ENCODE assay signal across 22 cellular contexts in the genomic region with DNA sequence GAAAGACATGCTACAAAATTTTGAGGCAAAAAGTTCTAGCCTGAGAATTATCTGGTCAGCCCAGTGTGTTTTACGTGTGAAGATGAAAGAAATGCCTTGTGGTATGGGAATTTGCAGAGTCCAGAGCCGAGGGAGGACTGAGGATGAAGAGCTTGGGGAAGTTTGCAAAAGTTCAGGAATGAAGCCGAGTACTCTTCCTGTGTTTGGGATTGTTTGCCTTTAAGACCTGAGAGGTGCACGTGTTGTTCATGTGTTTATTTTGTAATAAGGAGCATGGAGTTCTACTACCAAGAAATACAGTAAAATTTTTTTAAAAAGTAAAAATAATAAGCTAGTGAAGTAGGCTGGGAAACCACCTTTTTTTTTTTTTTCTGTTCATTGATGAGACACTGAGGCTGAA. TPM values are rescaled to one million over a fixed set of nuclear protein-coding genes. Genes with fewer than 3 reads are reported as not detected.
DNase-seq lines count a peak whose midpoint lies in the region; ATAC-seq, FAIRE-seq and TF ChIP-seq lines count a peak whose summit lies in the region.
"Had no signal": no experiment of that assay in that cellular context is flagged by ENCODE, and none has a peak within 500 bp of the region (broad histone marks: within the 10 kb centered on the region; RNA-seq: fewer than 3 reads in every experiment).

No MANE protein-coding gene starts in this region.

- CTCF ChIA-PET in activated CD8-positive, alpha-beta memory T cell treated with anti-CD3 and anti-CD28 coated beads, Interleukin-2, amount 10 ng/mL, durations not matched to agents 7 days and 5 days (lab: Charles Lee), result interaction anchor here (0.8 kb wide), 1 partner anchor 13 kb away, joined by 3 read pairs; no protein-coding TSS in a partner anchor

- intact Hi-C loops in sigmoid colon (cut with DNase I), result no loop called here

- no peak overlapping the region for H2AFZ ChIP-seq in keratinocyte (ENCODE audit: control insufficient read depth, low read length)

- peaks cover 6% of the 10 kb centered on the region for H3K27me3 Mint-ChIP-seq in nephron progenitor cell (ENCODE audit: low read depth, poor library complexity)
- H3K27me3 Mint-ChIP-seq in activated CD8-positive, alpha-beta memory T cell treated with anti-CD3 and anti-CD28 coated beads, Interleukin-2, amount 10 ng/mL, durations not matched to agents 7 days and 5 days, result peaks cover 7% of the 10 kb centered on the region
- H3K27me3 Mint-ChIP-seq: CD4-positive, alpha-beta memory T cell had no signal

- no peak overlapping the region for H3K4me3 ChIP-seq in RWPE2 (ENCODE audit: severe bottlenecking)
- no peak overlapping the region for H3K4me3 ChIP-seq in keratinocyte (ENCODE audit: control insufficient read depth in 2 of 3, extremely low read depth in 1 of 3, insufficient read depth in 2 of 3, low read depth in 1 of 3, low read length in 3 of 3)
- H3K4me3 ChIP-seq in sigmoid colon, result no peak overlapping the region
- H3K4me3 ChIP-seq: A549, BLaER1, Peyer's patch had no signal

- dilution Hi-C loops in keratinocyte (cut with MboI; ENCODE audit: extremely low pct_ligation_motif_present, low sequenced_read_pairs), result no loop called here

- H3K4me2 ChIP-seq in keratinocyte (ENCODE audit: control insufficient read depth, extremely low read depth, insufficient read depth, low read depth, low read length), result no peak overlapping the region
- H3K4me2 ChIP-seq: A549, BLaER1 had no signal

- H3K36me3 Mint-ChIP-seq in nephron progenitor cell (ENCODE audit: low read depth), result peaks cover 56% of the 10 kb centered on the region
- peaks cover 31% of the 10 kb centered on the region for H3K36me3 Mint-ChIP-seq in activated CD8-positive, alpha-beta memory T cell treated with anti-CD3 and anti-CD28 coated beads, Interleukin-2, amount 10 ng/mL, durations not matched to agents 7 days and 5 days
- H3K36me3 Mint-ChIP-seq: CD4-positive, alpha-beta memory T cell had no signal

- ATAC-seq in RWPE2 (ENCODE audit: low read depth), result no peak
- ATAC-seq in activated CD8-positive, alpha-beta memory T cell treated with anti-CD3 and anti-CD28 coated beads, Interleukin-2, amount 10 ng/mL, durations not matched to agents 7 days and 5 days, result no peak
- ATAC-seq: A549, HCT116 had no signal

- in situ Hi-C loops in GM13977 (cut with MboI; ENCODE audit: low pct_unique_long_range_greater_than_20kb, low sequenced_read_pairs, unreplicated experiment), result no loop called here

- peaks cover 80% of the 10 kb centered on the region for H3K4me1 Mint-ChIP-seq in nephron progenitor cell
- peaks cover 27% of the 10 kb centered on the region for H3K4me1 Mint-ChIP-seq in activated CD8-positive, alpha-beta memory T cell treated with anti-CD3 and anti-CD28 coated beads, Interleukin-2, amount 10 ng/mL, durations not matched to agents 7 days and 5 days

- peak overlapping the region; percentile 44 for H3K27ac ChIP-seq in RWPE2 (ENCODE audit: poor library complexity, severe bottlenecking)
- H3K27ac ChIP-seq in keratinocyte (ENCODE audit: control insufficient read depth, insufficient read depth, low read length), result no peak overlapping the region
- H3K27ac ChIP-seq in sigmoid colon, result peak overlapping the region; percentile 56 to 88 (median 78)
- H3K27ac ChIP-seq: A549, BLaER1, Peyer's patch had no signal

- no peaks in the 10 kb centered on the region for H3K79me2 ChIP-seq in keratinocyte (ENCODE audit: control insufficient read depth, insufficient read depth, low read length)

- no peaks in the 10 kb centered on the region for H3K27me3 ChIP-seq in RWPE2 (ENCODE audit: insufficient read depth, poor library complexity, severe bottlenecking)
- no peaks in the 10 kb centered on the region for H3K27me3 ChIP-seq in keratinocyte (ENCODE audit: control insufficient read depth, extremely low read depth, insufficient read depth, low read length)
- no peaks in the 10 kb centered on the region for H3K27me3 ChIP-seq in sigmoid colon
- H3K27me3 ChIP-seq: BLaER1, Peyer's patch had no signal

- H3K9me1 ChIP-seq in keratinocyte (ENCODE audit: control insufficient read depth, extremely low read depth, insufficient read depth, low read length), result no peaks in the 10 kb centered on the region

- TF ChIP-seq CTCF in RWPE2 (IDR thresholded peaks at IDR 0.05; ENCODE audit: poor library complexity, severe bottlenecking) (no peak), keratinocyte (optimal IDR thresholded peaks at IDR 0.05 in 1 of 3, IDR thresholded peaks at IDR 0.05 in 1 of 3, conservative IDR thresholded peaks at IDR 0.05 in 1 of 3; ENCODE audit: extremely low read depth in 1 of 3, insufficient read depth in 2 of 3, low read length in 3 of 3) (no peak), nephron progenitor cell (IDR thresholded peaks at IDR 0.05) (no peak), sigmoid colon (IDR thresholded peaks at IDR 0.05) (no peak), GM13977 (IDR thresholded peaks at IDR 0.05; ENCODE audit: extremely low read depth, insufficient read depth, missing control alignments) (no peak)

- H3K9me3 ChIP-seq in RWPE2 (ENCODE audit: severe bottlenecking) (no peaks in the 10 kb centered on the region), keratinocyte (ENCODE audit: control insufficient read depth, low read depth, low read length) (no peaks in the 10 kb centered on the region), sigmoid colon (no peaks in the 10 kb centered on the region)
- H3K9me3 ChIP-seq: A549, BLaER1, Peyer's patch had no signal

- peaks cover 6% of the 10 kb centered on the region for H3K9me3 Mint-ChIP-seq in nephron progenitor cell
- H3K9me3 Mint-ChIP-seq in activated CD8-positive, alpha-beta memory T cell treated with anti-CD3 and anti-CD28 coated beads, Interleukin-2, amount 10 ng/mL, durations not matched to agents 7 days and 5 days (ENCODE audit: low read depth), result peaks cover 2% of the 10 kb centered on the region

- H3K4me1 ChIP-seq in RWPE2 (ENCODE audit: insufficient read depth, poor library complexity, severe bottlenecking) (peaks cover 25% of the 10 kb centered on the region), keratinocyte (ENCODE audit: control insufficient read depth, extremely low read depth, insufficient read depth, low read length) (peaks cover 45% of the 10 kb centered on the region), sigmoid colon (peaks cover 0 to 87% (median 72%) of the 10 kb centered on the region in 4 donors)

- no peaks in the 10 kb centered on the region for H4K20me1 ChIP-seq in keratinocyte (ENCODE audit: control insufficient read depth, extremely low read depth, insufficient read depth, low read length)
- H4K20me1 ChIP-seq: BLaER1 had no signal

- H3K9ac ChIP-seq in keratinocyte (ENCODE audit: control insufficient read depth, extremely low read depth, insufficient read depth, low read length), result no peak overlapping the region
- H3K9ac ChIP-seq: BLaER1 had no signal

- FAIRE-seq in keratinocyte (lab: Jason Lieb, UNC), result peak; percentile 32
- FAIRE-seq: A549 had no signal

- peak overlapping the region; percentile 65 for H3K27ac Mint-ChIP-seq in nephron progenitor cell
- H3K27ac Mint-ChIP-seq in activated CD8-positive, alpha-beta memory T cell treated with anti-CD3 and anti-CD28 coated beads, Interleukin-2, amount 10 ng/mL, durations not matched to agents 7 days and 5 days, result no peak overlapping the region

- 69 to 85% methylated on average over 4 of the region's 4 CpGs for WGBS in sigmoid colon, 2 donors

- DNase-seq in RWPE2 (ENCODE audit: low spot score), result no peak
- no peak for DNase-seq in keratinocyte (ENCODE audit: low read depth, low spot score)
- no peak for DNase-seq in nephron progenitor cell
- peak; percentile 27 for DNase-seq in sigmoid colon
- no peak for DNase-seq in DMS53 treated with DMSO at 0.1 percent for 48 hours (lab: John Stamatoyannopoulos, UW; ENCODE audit: unreplicated experiment)
- DNase-seq in NCI-H187 treated with DMSO at 0.1 percent for 48 hours (lab: John Stamatoyannopoulos, UW), result no peak
- DNase-seq in GM13977 (ENCODE audit: low spot score), result no peak
- DNase-seq in activated CD8-positive, alpha-beta memory T cell treated with anti-CD3 and anti-CD28 coated beads, Interleukin-2, amount 10 ng/mL, durations not matched to agents 7 days and 5 days, result no peak
- DNase-seq: Calu3; CD4-positive, alpha-beta memory T cell; DMS53; GOT3; KBM-7; NCI-H1105 treated with DMSO at 0.1 percent for 48 hours; NCI-H1694; NCI-H748 treated with DMSO at 0.1 percent for 48 hours; NK-92 treated with Interleukin-12 subunit alpha and Interleukin-12 subunit beta, amount 100 ng/mL, for 24 hours; Peyer's patch; Right ventricle myocardium superior had no signal

- H3K36me3 ChIP-seq in RWPE2 (ENCODE audit: low read depth) (no peaks in the 10 kb centered on the region), keratinocyte (ENCODE audit: control insufficient read depth in 2 of 2, extremely low read depth in 1 of 2, insufficient read depth in 2 of 2, low read length in 2 of 2) (no peaks in the 10 kb centered on the region), sigmoid colon (no peaks in the 10 kb centered on the region)
- H3K36me3 ChIP-seq: BLaER1, Peyer's patch had no signal

- no peak for TF ChIP-seq EP300 in sigmoid colon (IDR thresholded peaks at IDR 0.05)

- no peak overlapping the region for H3K4me3 Mint-ChIP-seq in nephron progenitor cell
- H3K4me3 Mint-ChIP-seq in activated CD8-positive, alpha-beta memory T cell treated with anti-CD3 and anti-CD28 coated beads, Interleukin-2, amount 10 ng/mL, durations not matched to agents 7 days and 5 days, result no peak overlapping the region
- H3K4me3 Mint-ChIP-seq: CD4-positive, alpha-beta memory T cell had no signal

- TF ChIP-seq POLR2A in sigmoid colon (IDR thresholded peaks at IDR 0.05), result no peak

RNA-seq across cellular contexts. Expression of a gene that starts 14.8 kb away (rescaled TPM):
- polyA plus RNA-seq in keratinocyte, result 2.1 to 7.3 TPM (median 3.3 TPM) in 3 replicates
- 2.4 TPM for polyA plus RNA-seq in keratinocyte (2011; ENCODE audit: low read depth)
- 1.7 and 2.6 TPM in 2 replicates for polyA plus RNA-seq in keratinocyte (2011; cell fraction: cytosol; rRNA removed)
- 5.8 and 6.5 TPM in 2 replicates for polyA plus RNA-seq in keratinocyte (2011; cell fraction: nucleus; rRNA removed)
- polyA plus RNA-seq in keratinocyte (2012; ENCODE audit: low replicate concordance), result 1.7 and 4.4 TPM in 2 replicates
- polyA minus RNA-seq in keratinocyte, result 5.2 to 11.3 TPM (median 11.2 TPM) in 3 replicates
- 2.9 TPM for polyA minus RNA-seq in keratinocyte (2011; cell fraction: cytosol; rRNA and poly(A)+ RNA removed)
- 9.7 and 20.0 TPM in 2 replicates for polyA minus RNA-seq in keratinocyte (2011; cell fraction: nucleus; rRNA and poly(A)+ RNA removed)
- total RNA-seq in sigmoid colon, result 100 to 1,000 TPM in 1 of 4 donors, 10 to 100 TPM in 3; 67.9 to 100 (median 70.2) TPM
- polyA plus RNA-seq in sigmoid colon, result 1 to 10 TPM in 2 of 3 donors, under 1 TPM in 1; 0.69 to 3.7 (median 1.2) TPM
- total RNA-seq in activated CD8-positive, alpha-beta memory T cell treated with anti-CD3 and anti-CD28 coated beads, Interleukin-2, amount 10 ng/mL, durations not matched to agents 7 days and 5 days, result 10 to 100 TPM; 25.2 to 30.3 TPM
